22 cellular contexts compared by ENCODE assay signal in genomic region chr1:107546571-107546970, GRCh38.
"Had no signal": no experiment of that assay in that cellular context is flagged by ENCODE, and none has a peak within 500 bp of the region (broad histone marks: within the 10 kb centered on the region; RNA-seq: fewer than 3 reads in every experiment).

No MANE protein-coding gene starts in this region.

- H3K4me2 ChIP-seq: hepatocyte had no signal

- H3K27me3 Mint-ChIP-seq: dendritic cell treated with granulocyte-macrophage colony-stimulating factor and Interleukin-4, amounts not matched to agents 40 ng/mL and 50 ng/mL, for 4 days; effector memory CD8-positive, alpha-beta T cell had no signal

- H3K9me3 ChIP-seq: left ventricle myocardium inferior, lower lobe of right lung, sigmoid colon, stomach had no signal

- DNase-seq: effector memory CD8-positive, alpha-beta T cell; esophagus squamous epithelium; foreskin melanocyte; head of caudate nucleus; kidney; left cardiac atrium; left ventricle myocardium inferior; lower lobe of right lung; natural killer cell; posterior cingulate gyrus; sigmoid colon; stimulated activated CD4-positive, alpha-beta T cell treated with anti-CD3 and anti-CD28 coated beads, Interleukin-2, amount 100 ng/mL, for 24 hours; stimulated activated naive CD4-positive, alpha-beta T cell; stomach; substantia nigra had no signal

- H3K4me3 Mint-ChIP-seq: dendritic cell treated with granulocyte-macrophage colony-stimulating factor and Interleukin-4, amounts not matched to agents 40 ng/mL and 50 ng/mL, for 4 days; effector memory CD8-positive, alpha-beta T cell; memory B cell; mesothelial cell of epicardium; natural killer cell; neural crest cell had no signal

- H3K79me2 ChIP-seq: hepatocyte had no signal

- H2AFZ ChIP-seq: hepatocyte had no signal

- H3K36me3 ChIP-seq: esophagus squamous epithelium, left ventricle myocardium inferior, lower lobe of right lung, sigmoid colon, stomach had no signal

- FAIRE-seq: kidney, urothelium cell line had no signal

- H3K4me1 Mint-ChIP-seq: memory B cell, mesothelial cell of epicardium, natural killer cell, neural crest cell had no signal

- H3K27me3 ChIP-seq: esophagus squamous epithelium, hepatocyte, sigmoid colon, stomach had no signal

- H3K4me1 ChIP-seq: left ventricle myocardium inferior, lower lobe of right lung, stomach had no signal

- H3K27ac ChIP-seq: esophagus squamous epithelium, hepatocyte, left ventricle myocardium inferior, lower lobe of right lung, sigmoid colon, skin epidermis, stomach had no signal

- ATAC-seq: effector memory CD8-positive, alpha-beta T cell; left cardiac atrium; lower lobe of right lung; natural killer cell had no signal

- H3K27ac Mint-ChIP-seq: dendritic cell treated with granulocyte-macrophage colony-stimulating factor and Interleukin-4, amounts not matched to agents 40 ng/mL and 50 ng/mL, for 4 days; effector memory CD8-positive, alpha-beta T cell; memory B cell; mesothelial cell of epicardium; natural killer cell had no signal

- H3K36me3 Mint-ChIP-seq: memory B cell, mesothelial cell of epicardium, natural killer cell had no signal

- H3K9me3 Mint-ChIP-seq: dendritic cell treated with granulocyte-macrophage colony-stimulating factor and Interleukin-4, amounts not matched to agents 40 ng/mL and 50 ng/mL, for 4 days; effector memory CD8-positive, alpha-beta T cell; memory B cell; mesothelial cell of epicardium; natural killer cell; neural crest cell had no signal

- H3K4me3 ChIP-seq: esophagus squamous epithelium, hepatocyte, left ventricle myocardium inferior, lower lobe of right lung, sigmoid colon, skin epidermis, stomach had no signal
